In the genomic region with DNA sequence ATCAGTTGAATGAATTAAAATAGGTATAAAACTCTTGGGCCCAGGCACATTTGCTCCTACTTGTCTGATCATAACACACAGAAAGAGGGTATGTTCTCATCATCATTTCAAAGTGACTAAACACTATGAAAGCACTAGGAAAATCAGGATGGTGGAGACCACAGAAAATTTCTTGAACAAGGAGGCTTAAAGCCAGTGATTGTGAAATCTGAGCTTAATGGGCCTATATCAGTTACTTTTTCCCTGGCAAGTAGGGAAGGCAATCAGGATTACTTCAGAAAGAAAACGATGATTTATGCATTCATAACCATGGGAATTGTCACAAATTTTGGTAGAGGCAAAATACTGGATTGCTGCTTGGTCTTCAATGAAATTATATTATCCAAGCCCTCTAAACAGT, we compare ENCODE assay signal across 21 cellular contexts.
"Had no signal": no experiment of that assay in that cellular context is flagged by ENCODE, and none has a peak within 500 bp of the region (broad histone marks: within the 10 kb centered on the region; RNA-seq: fewer than 3 reads in every experiment).

No MANE protein-coding gene starts in this region.

- FAIRE-seq: urothelium cell line had no signal

- ATAC-seq: naive thymus-derived CD4-positive, alpha-beta T cell; natural killer cell; psoas muscle; right cardiac atrium; right lobe of liver; stimulated activated effector memory CD8-positive, alpha-beta T cell treated with anti-CD3 and anti-CD28 coated beads, Interleukin-12 subunit alpha, Interleukin-12 subunit beta, amount 100 ng/mL, for 72 hours; stimulated activated naive B cell treated with anti-CD40 and anti-IgM and Interleukin-4, amounts not matched to agents 10 μg/mL and 1 μg/mL and 100 μg/mL, for 72 hours had no signal

- DNase-seq: naive thymus-derived CD4-positive, alpha-beta T cell; natural killer cell; occipital lobe; ovary; posterior cingulate gyrus; psoas muscle; retina; right cardiac atrium; right lobe of liver; stimulated activated CD4-positive, alpha-beta T cell treated with anti-CD3 and anti-CD28 coated beads, Interleukin-15, amount 100 ng/mL, for 24 hours; stimulated activated CD4-positive, alpha-beta T cell treated with anti-CD3 and anti-CD28 coated beads, Interleukin-2, amount 100 ng/mL, for 24 hours; stimulated activated CD4-positive, alpha-beta T cell treated with anti-CD3 and anti-CD28 coated beads, Interleukin-2, amount 100 ng/mL, for 48 hours; stimulated activated CD4-positive, alpha-beta T cell treated with anti-CD3 and anti-CD28 coated beads, Interleukin-4, amount 100 ng/mL, for 24 hours; stimulated activated naive B cell treated with anti-CD40 and anti-IgM and Interleukin-4, amounts not matched to agents 10 μg/mL and 1 μg/mL and 100 μg/mL, for 72 hours; stimulated activated naive CD4-positive, alpha-beta T cell treated with Interleukin-2 at 50 U/mL for 16 hours; stomach; thyroid gland; trophoblast cell; upper lobe of left lung had no signal
